31 cellular contexts compared by ENCODE assay signal in genomic region chr5:72358925-72359324, GRCh38.
"Had no signal": no experiment of that assay in that cellular context is flagged by ENCODE, and none has a peak within 500 bp of the region (broad histone marks: within the 10 kb centered on the region; RNA-seq: fewer than 3 reads in every experiment).

No MANE protein-coding gene starts in this region.

- ATAC-seq: activated CD4-positive, alpha-beta T cell treated with anti-CD3 and anti-CD28 coated beads for 36 hours; activated CD8-positive, alpha-beta T cell treated with anti-CD3 and anti-CD28 coated beads, Interleukin-2, amount 10 ng/mL, durations not matched to agents 7 days and 5 days; activated naive CD4-positive, alpha-beta T cell treated with anti-CD3 and anti-CD28 coated beads, Interleukin-2, amount 50 U/mL, for 72 hours; activated T-cell treated with anti-CD3 and anti-CD28 coated beads, Interleukin-2, amount 50 U/mL, for 72 hours; esophagus mucosa; gastrocnemius medialis; heart left ventricle had no signal

- H3K27ac Mint-ChIP-seq: activated CD4-positive, alpha-beta memory T cell treated with anti-CD3 and anti-CD28 coated beads for 36 hours; activated CD4-positive, alpha-beta T cell treated with anti-CD3 and anti-CD28 coated beads for 36 hours; activated CD4-positive, alpha-beta T cell treated with anti-CD3 and anti-CD28 coated beads, Interleukin-2, amount 10 ng/mL, durations not matched to agents 24 days and 14 days; activated CD8-positive, alpha-beta T cell treated with anti-CD3 and anti-CD28 coated beads, Interleukin-2, amount 10 ng/mL, durations not matched to agents 7 days and 5 days; activated naive CD4-positive, alpha-beta T cell treated with anti-CD3 and anti-CD28 coated beads, Interleukin-2, amount 10 ng/mL, durations not matched to agents 7 days and 5 days; activated naive CD8-positive, alpha-beta T cell treated with anti-CD3 and anti-CD28 coated beads, Interleukin-2, amount 10 ng/mL, durations not matched to agents 7 days and 5 days; activated T-cell treated with anti-CD3 and anti-CD28 coated beads, Interleukin-2, amount 50 U/mL, for 24 hours; activated T-cell treated with anti-CD3 and anti-CD28 coated beads, Interleukin-2, amount 50 U/mL, for 72 hours; endodermal cell had no signal

- H3K27me3 Mint-ChIP-seq: activated CD4-positive, alpha-beta memory T cell treated with anti-CD3 and anti-CD28 coated beads for 36 hours; activated CD4-positive, alpha-beta T cell treated with anti-CD3 and anti-CD28 coated beads for 36 hours; activated CD4-positive, alpha-beta T cell treated with anti-CD3 and anti-CD28 coated beads, Interleukin-2, amount 10 ng/mL, durations not matched to agents 24 days and 14 days; activated naive CD4-positive, alpha-beta T cell treated with anti-CD3 and anti-CD28 coated beads, Interleukin-2, amount 10 ng/mL, durations not matched to agents 7 days and 5 days; activated naive CD8-positive, alpha-beta T cell treated with anti-CD3 and anti-CD28 coated beads, Interleukin-2, amount 10 ng/mL, durations not matched to agents 7 days and 5 days; activated T-cell treated with anti-CD3 and anti-CD28 coated beads, Interleukin-2, amount 50 U/mL, for 24 hours; brain had no signal

- H3K4me3 Mint-ChIP-seq: activated CD4-positive, alpha-beta memory T cell treated with anti-CD3 and anti-CD28 coated beads for 36 hours; activated CD4-positive, alpha-beta T cell treated with anti-CD3 and anti-CD28 coated beads for 36 hours; activated CD4-positive, alpha-beta T cell treated with anti-CD3 and anti-CD28 coated beads, Interleukin-2, amount 10 ng/mL, durations not matched to agents 24 days and 14 days; activated CD8-positive, alpha-beta T cell treated with anti-CD3 and anti-CD28 coated beads, Interleukin-2, amount 10 ng/mL, durations not matched to agents 7 days and 5 days; activated naive CD4-positive, alpha-beta T cell treated with anti-CD3 and anti-CD28 coated beads, Interleukin-2, amount 10 ng/mL, durations not matched to agents 7 days and 5 days; activated naive CD8-positive, alpha-beta T cell treated with anti-CD3 and anti-CD28 coated beads, Interleukin-2, amount 10 ng/mL, durations not matched to agents 7 days and 5 days; activated T-cell treated with anti-CD3 and anti-CD28 coated beads, Interleukin-2, amount 50 U/mL, for 24 hours; activated T-cell treated with anti-CD3 and anti-CD28 coated beads, Interleukin-2, amount 50 U/mL, for 72 hours; brain; endodermal cell had no signal

- H3K27ac ChIP-seq: ascending aorta, breast epithelium, cardiac muscle cell, colonic mucosa, gastrocnemius medialis, heart left ventricle had no signal

- H3K4me1 Mint-ChIP-seq: activated CD4-positive, alpha-beta T cell treated with anti-CD3 and anti-CD28 coated beads for 36 hours; activated CD4-positive, alpha-beta T cell treated with anti-CD3 and anti-CD28 coated beads, Interleukin-2, amount 10 ng/mL, durations not matched to agents 24 days and 14 days; activated naive CD4-positive, alpha-beta T cell treated with anti-CD3 and anti-CD28 coated beads, Interleukin-2, amount 10 ng/mL, durations not matched to agents 7 days and 5 days; activated naive CD8-positive, alpha-beta T cell treated with anti-CD3 and anti-CD28 coated beads, Interleukin-2, amount 10 ng/mL, durations not matched to agents 7 days and 5 days; endodermal cell had no signal

- H3K4me1 ChIP-seq: ascending aorta, breast epithelium, colonic mucosa, gastrocnemius medialis had no signal

- H3K36me3 ChIP-seq: breast epithelium, colonic mucosa had no signal

- H3K4me3 ChIP-seq: ascending aorta, breast epithelium, cardiac muscle cell, colonic mucosa, dorsolateral prefrontal cortex, gastrocnemius medialis, heart left ventricle had no signal

- H3K9me3 ChIP-seq: ascending aorta, breast epithelium, colonic mucosa, gastrocnemius medialis, heart left ventricle had no signal

- H3K27me3 ChIP-seq: ascending aorta, breast epithelium, cardiac muscle cell, colonic mucosa, dorsolateral prefrontal cortex, gastrocnemius medialis, heart left ventricle had no signal

- H3K9me3 Mint-ChIP-seq: activated CD4-positive, alpha-beta memory T cell treated with anti-CD3 and anti-CD28 coated beads for 36 hours; activated CD4-positive, alpha-beta T cell treated with anti-CD3 and anti-CD28 coated beads, Interleukin-2, amount 10 ng/mL, durations not matched to agents 24 days and 14 days; activated naive CD4-positive, alpha-beta T cell treated with anti-CD3 and anti-CD28 coated beads, Interleukin-2, amount 10 ng/mL, durations not matched to agents 7 days and 5 days; activated naive CD4-positive, alpha-beta T cell treated with anti-CD3 and anti-CD28 coated beads, Interleukin-2, amount 50 U/mL, for 72 hours; activated naive CD8-positive, alpha-beta T cell treated with anti-CD3 and anti-CD28 coated beads, Interleukin-2, amount 10 ng/mL, durations not matched to agents 7 days and 5 days; activated T-cell treated with anti-CD3 and anti-CD28 coated beads, Interleukin-2, amount 50 U/mL, for 24 hours; activated T-cell treated with anti-CD3 and anti-CD28 coated beads, Interleukin-2, amount 50 U/mL, for 72 hours; endodermal cell had no signal

- DNase-seq: activated CD4-positive, alpha-beta memory T cell treated with anti-CD3 and anti-CD28 coated beads for 36 hours; activated CD4-positive, alpha-beta T cell treated with anti-CD3 and anti-CD28 coated beads for 36 hours; activated CD4-positive, alpha-beta T cell treated with anti-CD3 and anti-CD28 coated beads, Interleukin-2, amount 10 ng/mL, durations not matched to agents 24 days and 14 days; activated CD4-positive, CD25-positive, alpha-beta regulatory T cell; activated CD4-positive, CD25-positive, alpha-beta regulatory T cell treated with anti-CD3 and anti-CD28 coated beads, Interleukin-2, amount 50 U/mL, for 72 hours; activated CD8-positive, alpha-beta memory T cell treated with anti-CD3 and anti-CD28 coated beads, Interleukin-2, amount 50 U/mL, for 48 hours; activated CD8-positive, alpha-beta T cell treated with anti-CD3 and anti-CD28 coated beads, Interleukin-2, amount 10 ng/mL, durations not matched to agents 7 days and 5 days; activated gamma-delta T cell; activated naive CD4-positive, alpha-beta T cell; activated naive CD4-positive, alpha-beta T cell treated with anti-CD3 and anti-CD28 coated beads, Interleukin-2, amount 10 ng/mL, durations not matched to agents 7 days and 5 days; activated naive CD8-positive, alpha-beta T cell treated with anti-CD3 and anti-CD28 coated beads, Interleukin-2, amount 10 ng/mL, durations not matched to agents 7 days and 5 days; activated T-cell treated with anti-CD3 and anti-CD28 coated beads for 4 hours; activated T-cell treated with anti-CD3 and anti-CD28 coated beads, Interleukin-2, amount 50 U/mL, for 24 hours; activated T-cell treated with anti-CD3 and anti-CD28 coated beads, Interleukin-2, amount 50 U/mL, for 72 hours; central memory CD4-positive, alpha-beta T cell; cerebellar nuclear complex; colonic mucosa; dorsolateral prefrontal cortex; effector memory CD4-positive, alpha-beta T cell; endodermal cell; foreskin fibroblast; gastrocnemius medialis; glutamatergic neuron; heart left ventricle; T-helper 2 cell had no signal
